Comparison of ENCODE assay signal across 8 cellular contexts in genomic region chr1:67684526-67685066, GRCh38. TPM values are rescaled to one million over a fixed set of nuclear protein-coding genes. Genes with fewer than 3 reads are reported as not detected.
DNase-seq lines count a peak whose midpoint lies in the region; ATAC-seq and TF ChIP-seq lines count a peak whose summit lies in the region.

No MANE protein-coding gene starts in this region.

- peaks cover 8% of the 10 kb centered on the region for H3K79me2 ChIP-seq in neural cell (replicated peaks; ENCODE audit: insufficient read depth, low read length)

- H3K36me3 ChIP-seq in BJ (ENCODE audit: control insufficient read depth, insufficient read depth, low read length) = peaks cover 8% of the 10 kb centered on the region
- no peaks in the 10 kb centered on the region for H3K36me3 ChIP-seq in neural cell (ENCODE audit: insufficient read depth, low read length)

- no peak overlapping the region for H3K9ac ChIP-seq in neural cell (ENCODE audit: low read length)

- TF ChIP-seq CTCF in BJ (IDR thresholded peaks at IDR 0.05; ENCODE audit: insufficient read depth, low read depth, low read length) (no peak), LNCaP clone FGC (IDR thresholded peaks at IDR 0.05; ENCODE audit: control insufficient read depth, extremely low read depth, insufficient read depth) (no peak), neural cell (IDR thresholded peaks at IDR 0.05; ENCODE audit: poor library complexity, severe bottlenecking) (no peak)

- H4K20me1 ChIP-seq in neural cell (ENCODE audit: insufficient read depth) = no peaks in the 10 kb centered on the region

- POLR2A ChIA-PET in BJ (lab: Charles Lee) = interaction anchor here (0.5 to 1.0 kb wide), 2 partner anchors 75 to 148 kb away, joined by 3 read pairs; no protein-coding TSS in a partner anchor

- peak overlapping the region; percentile 89 for H3K27ac Mint-ChIP-seq in dendritic cell treated with granulocyte-macrophage colony-stimulating factor and Interleukin-4, amounts not matched to agents 40 ng/mL and 50 ng/mL, for 4 days

- no peaks in the 10 kb centered on the region for H3K27me3 Mint-ChIP-seq in dendritic cell treated with granulocyte-macrophage colony-stimulating factor and Interleukin-4, amounts not matched to agents 40 ng/mL and 50 ng/mL, for 4 days

- no peak overlapping the region for H2AFZ ChIP-seq in neural cell (ENCODE audit: low read depth, low read length)

- H3K36me3 Mint-ChIP-seq in dendritic cell treated with granulocyte-macrophage colony-stimulating factor and Interleukin-4, amounts not matched to agents 40 ng/mL and 50 ng/mL, for 4 days (ENCODE audit: low read depth) = peaks cover 32% of the 10 kb centered on the region

- H3K27me3 ChIP-seq in BJ (ENCODE audit: control insufficient read depth, insufficient read depth, low read length) (no peaks in the 10 kb centered on the region), neural cell (ENCODE audit: insufficient read depth, low read depth, low read length) (no peaks in the 10 kb centered on the region)

- intact Hi-C loops in dendritic cell treated with granulocyte-macrophage colony-stimulating factor and Interleukin-4, amounts not matched to agents 40 ng/mL and 50 ng/mL, for 4 days (cut with micrococcal nuclease) = loop anchor here (5.0 to 10.0 kb wide), 3 partner anchors 122 to 252 kb away; partner anchors contain the start of gene SERBP1

- ATAC-seq in GM18505 (IDR thresholded peaks at IDR 0.05; ENCODE audit: unreplicated experiment) (no peak), HG03045 (IDR thresholded peaks at IDR 0.05; ENCODE audit: unreplicated experiment) (no peak)

- no peak for TF ChIP-seq EP300 in neural cell (conservative IDR thresholded peaks at IDR 0.05; ENCODE audit: poor library complexity, severe bottlenecking)

- TF ChIP-seq POLR2A in GM18505 (IDR thresholded peaks at IDR 0.05; ENCODE audit: borderline replicate concordance, extremely low read depth, insufficient read depth, insufficient read length) = no peak

- DNase-seq in BJ (ENCODE audit: low read depth) = no peak
- DNase-seq in LNCaP clone FGC (ENCODE audit: low read depth) = no peak
- DNase-seq in NK-92 (lab: John Stamatoyannopoulos, UW; ENCODE audit: unreplicated experiment) = no peak
- DNase-seq in GDM1 (lab: John Stamatoyannopoulos, UW) = no peak

- H3K4me2 ChIP-seq in neural cell (ENCODE audit: low read length) = peak overlapping the region; percentile 4

- peak overlapping the region; percentile 92 for H3K4me3 Mint-ChIP-seq in dendritic cell treated with granulocyte-macrophage colony-stimulating factor and Interleukin-4, amounts not matched to agents 40 ng/mL and 50 ng/mL, for 4 days

- H3K9me2 ChIP-seq in neural cell (ENCODE audit: insufficient read depth, low read length) = no peaks in the 10 kb centered on the region

- TF ChIP-seq RAD21 in neural cell (conservative IDR thresholded peaks at IDR 0.05) = no peak

- H3F3A ChIP-seq in neural cell (ENCODE audit: insufficient read depth, low read length, poor library complexity, severe bottlenecking) = no peaks in the 10 kb centered on the region

- H3K9me3 Mint-ChIP-seq in dendritic cell treated with granulocyte-macrophage colony-stimulating factor and Interleukin-4, amounts not matched to agents 40 ng/mL and 50 ng/mL, for 4 days = no peaks in the 10 kb centered on the region

- CTCF ChIA-PET in BJ (lab: Yijun Ruan, JAX) = interaction anchor here (0.7 to 8.1 kb wide), 10 partner anchors 65 to 163 kb away, joined by 3 to 56 read pairs (median 4); no protein-coding TSS in a partner anchor

- H3K4me3 ChIP-seq in BJ (ENCODE audit: low read depth, low read length) (peak overlapping the region; percentile 32), LNCaP clone FGC (ENCODE audit: low read depth, low read length) (peak overlapping the region; percentile 30; the same call in 1 of the 2 replicates), neural cell (ENCODE audit: low read length) (peak overlapping the region; percentile 94)

- H3K9me3 ChIP-seq in neural cell (ENCODE audit: low read length) = no peaks in the 10 kb centered on the region

- H3K27ac ChIP-seq in neural cell (ENCODE audit: low read length) = no peak overlapping the region

- peaks cover 50% of the 10 kb centered on the region for H3K4me1 Mint-ChIP-seq in dendritic cell treated with granulocyte-macrophage colony-stimulating factor and Interleukin-4, amounts not matched to agents 40 ng/mL and 50 ng/mL, for 4 days (ENCODE audit: low read depth)

TF ChIP-seq in neural cell, 6 proteins besides CTCF, POLR2A, EP300 and RAD21:
- TF ChIP-seq MXI1 (conservative IDR thresholded peaks at IDR 0.05; ENCODE audit: poor library complexity, severe bottlenecking) (no peak), REST (IDR thresholded peaks at IDR 0.05; ENCODE audit: borderline replicate concordance) (no peak), EZH2 (IDR thresholded peaks at IDR 0.05; ENCODE audit: borderline replicate concordance, insufficient read depth, low read length, poor library complexity, severe bottlenecking) (no peak), POLR2AphosphoS5 (IDR thresholded peaks at IDR 0.05) (no peak), TAF1 (IDR thresholded peaks at IDR 0.05; ENCODE audit: low read depth) (no peak), SMC3 (conservative IDR thresholded peaks at IDR 0.05; ENCODE audit: poor library complexity) (no peak)

RNA-seq across cellular contexts. Expression of gene GADD45A, which starts 0.4 kb away (rescaled TPM):
- 27.4 and 32.1 TPM in 2 replicates for polyA plus RNA-seq in BJ (2011; rRNA removed)
- polyA minus RNA-seq in BJ (2011; rRNA and poly(A)+ RNA removed) = 8.2 and 11.6 TPM in 2 replicates
- 13.7 and 17.1 TPM in 2 replicates for polyA plus RNA-seq in neural cell
- 14.6 and 20.0 TPM in 2 replicates for polyA minus RNA-seq in neural cell

Comparison
In these comparisons a context has a peak if more than half of its experiments do, and no peak if none do; other contexts are left out.
1. H3K4me3 ChIP-seq: peak in every context shown above with its lines; median percentile 94 in neural cell; 32 in BJ; 30 in LNCaP clone FGC.